In the genomic region with DNA sequence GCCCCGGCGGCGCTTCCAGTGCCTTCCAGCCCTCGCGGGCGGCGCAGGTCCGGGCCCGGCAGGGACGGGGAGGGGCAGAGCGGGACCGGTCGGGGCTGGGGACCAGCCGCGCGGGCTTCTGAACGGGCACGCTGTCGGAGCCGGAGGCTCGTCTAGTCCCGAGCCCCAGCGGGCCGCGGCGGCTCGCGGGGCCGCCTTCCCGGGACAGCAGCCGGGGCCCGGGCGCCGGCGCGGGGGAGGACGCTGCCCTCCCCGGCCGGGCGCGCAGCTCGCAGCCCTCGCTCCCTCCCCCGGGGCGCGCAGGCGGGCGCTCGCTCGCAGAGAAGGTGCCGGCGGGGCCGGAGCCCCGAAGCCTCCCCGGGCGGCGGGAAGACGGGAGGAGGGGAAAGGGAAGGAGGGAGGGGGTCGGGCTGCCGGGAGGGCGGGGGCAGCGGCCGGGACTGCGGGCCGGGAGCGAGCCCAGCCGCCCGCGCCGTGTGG, we compare ENCODE assay signal across 8 cellular contexts. TPM values are rescaled to one million over a fixed set of nuclear protein-coding genes. Genes with fewer than 3 reads are reported as not detected.
DNase-seq lines count a peak whose midpoint lies in the region; ATAC-seq and TF ChIP-seq lines count a peak whose summit lies in the region.

No MANE protein-coding gene starts in this region.

- ATAC-seq in activated T-helper 17 cell treated with anti-CD3 and anti-CD28 coated beads, Interleukin-2, amount 50 U/mL, for 72 hours (replicated peaks), result no peak

- H3K27ac Mint-ChIP-seq in Calu3 (ENCODE audit: unreplicated experiment), result peak overlapping the region; percentile 80
- H3K27ac Mint-ChIP-seq in activated T-helper 17 cell treated with anti-CD3 and anti-CD28 coated beads, Interleukin-2, amount 50 U/mL, for 72 hours, result no peak overlapping the region

- H3K27ac ChIP-seq in HUES48 (ENCODE audit: low read depth, low read length) (peak overlapping the region; percentile 50), cardiac muscle cell (peak overlapping the region; percentile 93), ovary (peak overlapping the region; percentile 89 to 93)

- peaks cover 47% of the 10 kb centered on the region for H3K4me1 Mint-ChIP-seq in Calu3 (ENCODE audit: low read depth, unreplicated experiment)
- H3K4me1 Mint-ChIP-seq in activated T-helper 17 cell treated with anti-CD3 and anti-CD28 coated beads, Interleukin-2, amount 50 U/mL, for 72 hours, result no peaks in the 10 kb centered on the region

- H3K4me3 ChIP-seq in HUES48 (ENCODE audit: low read depth, low read length), result peak overlapping the region; percentile 74
- H3K4me3 ChIP-seq in cardiac muscle cell, result peak overlapping the region; percentile 70
- H3K4me3 ChIP-seq in ovary, result peak overlapping the region; percentile 61

- 0% methylated on average over 12 to 70 of the region's 70 CpGs for WGBS in ovary, 3 donors

- DNase-seq in Calu3, result peak; percentile 59
- peak; percentile 82 to 83 for DNase-seq in cardiac muscle cell (ENCODE audit: low read depth in 1 of 2, low spot score in 1 of 2)
- peak; percentile 64 to 78 (median 74) for DNase-seq in ovary
- DNase-seq in cerebellar cortex (ENCODE audit: low spot score), result no peak
- no peak for DNase-seq in NCI-H82 (lab: John Stamatoyannopoulos, UW)
- DNase-seq in MV-4-11 (lab: John Stamatoyannopoulos, UW), result no peak

- no peak for TF ChIP-seq CTCF in Calu3 (IDR thresholded peaks at IDR 0.05; ENCODE audit: unreplicated experiment)
- TF ChIP-seq CTCF in cardiac muscle cell (IDR thresholded peaks at IDR 0.05; ENCODE audit: low read depth, low read length), result no peak
- TF ChIP-seq CTCF in ovary (IDR thresholded peaks at IDR 0.05), result no peak

- H3K27me3 Mint-ChIP-seq in Calu3 (ENCODE audit: unreplicated experiment), result no peaks in the 10 kb centered on the region
- peaks cover 58% of the 10 kb centered on the region for H3K27me3 Mint-ChIP-seq in activated T-helper 17 cell treated with anti-CD3 and anti-CD28 coated beads, Interleukin-2, amount 50 U/mL, for 72 hours

- TF ChIP-seq POLR2A in ovary (IDR thresholded peaks at IDR 0.05), result no peak

- peak overlapping the region; percentile 87 for H3K4me3 Mint-ChIP-seq in Calu3 (ENCODE audit: low read depth, unreplicated experiment)
- peak overlapping the region; percentile 36 for H3K4me3 Mint-ChIP-seq in activated T-helper 17 cell treated with anti-CD3 and anti-CD28 coated beads, Interleukin-2, amount 50 U/mL, for 72 hours

- intact Hi-C loops in Calu3 (cut with micrococcal nuclease; ENCODE audit: unreplicated experiment), result no loop called here
- intact Hi-C loops in ovary (cut with DNase I), result loop anchor here in 2 of 4 donors (5.0 to 10.0 kb wide), 2 partner anchors 117 to 210 kb away; partner anchors contain the start of gene STK35 (in 1 of the 2)

- H3K9me3 Mint-ChIP-seq in Calu3 (ENCODE audit: low read depth, unreplicated experiment), result no peaks in the 10 kb centered on the region
- no peaks in the 10 kb centered on the region for H3K9me3 Mint-ChIP-seq in activated T-helper 17 cell treated with anti-CD3 and anti-CD28 coated beads, Interleukin-2, amount 50 U/mL, for 72 hours

- peaks cover 31% of the 10 kb centered on the region for H3K36me3 Mint-ChIP-seq in Calu3 (ENCODE audit: insufficient read depth, unreplicated experiment)
- H3K36me3 Mint-ChIP-seq in activated T-helper 17 cell treated with anti-CD3 and anti-CD28 coated beads, Interleukin-2, amount 50 U/mL, for 72 hours (ENCODE audit: low read depth), result no peaks in the 10 kb centered on the region

- no peak for TF ChIP-seq EP300 in ovary (IDR thresholded peaks at IDR 0.05)

- peaks cover 42% of the 10 kb centered on the region for H3K27me3 ChIP-seq in HUES48 (ENCODE audit: control insufficient read depth, insufficient read depth, low read length)
- no peaks in the 10 kb centered on the region for H3K27me3 ChIP-seq in cardiac muscle cell
- H3K27me3 ChIP-seq in ovary, result no peaks in the 10 kb centered on the region

- H3K9ac ChIP-seq in HUES48 (ENCODE audit: low read depth, low read length), result no peak overlapping the region; the same call in 1 of the 2 replicates

- CTCF ChIA-PET in Calu3 (lab: Charles Lee), result no interaction called here

- H3K36me3 ChIP-seq in HUES48 (ENCODE audit: control insufficient read depth, insufficient read depth, low read length) (no peaks in the 10 kb centered on the region), cardiac muscle cell (no peaks in the 10 kb centered on the region), ovary (no peaks in the 10 kb centered on the region)

- no TSS peak for BruUV-seq in Calu3 (replicated peaks; lab: Mats Ljungman, UMichigan)

- H3K4me1 ChIP-seq in HUES48 (ENCODE audit: control insufficient read depth, insufficient read depth, low read length), result peaks cover 20% of the 10 kb centered on the region
- H3K4me1 ChIP-seq in cardiac muscle cell (ENCODE audit: low read depth), result peaks cover 33% of the 10 kb centered on the region
- H3K4me1 ChIP-seq in ovary (ENCODE audit: insufficient read depth), result no peaks in the 10 kb centered on the region

- H3K9me3 ChIP-seq in HUES48 (ENCODE audit: control insufficient read depth, insufficient read depth, low read length) (no peaks in the 10 kb centered on the region), cardiac muscle cell (ENCODE audit: low read depth) (no peaks in the 10 kb centered on the region), ovary (no peaks in the 10 kb centered on the region)

RNA-seq across cellular contexts. Expression of gene SIRPA, which starts 0.7 kb away (rescaled TPM):
- total RNA-seq in Calu3 (2022) (24.0 and 28.3 TPM in 2 replicates), cardiac muscle cell (43.0 and 58.3 TPM in 2 replicates), ovary (10 to 100 TPM; 20.0 to 45.6 (median 28.7) TPM)
- under 1 TPM in 1 of 2 donors, not detected in 1; 0.05 TPM for total RNA-seq in activated T-helper 17 cell treated with anti-CD3 and anti-CD28 coated beads, Interleukin-2, amount 50 U/mL, for 72 hours
- polyA plus RNA-seq in cardiac muscle cell (42.9 and 44.2 TPM in 2 replicates), ovary (10 to 100 TPM; 15.7 to 26.6 TPM)

Comparison
In these comparisons a context has a peak if more than half of its experiments do, and no peak if none do; other contexts are left out.
1. DNase-seq: peak in Calu3 (single experiment), cardiac muscle cell (2 of 2) and ovary (5 of 5); none in cerebellar cortex (single experiment), NCI-H82 (single experiment) and MV-4-11 (single experiment).
2. RNA of gene SIRPA, which starts 0.7 kb away (total RNA-seq): 43.0 to 58.3 TPM in cardiac muscle cell, 20.0 to 45.6 TPM in ovary and 24.0 to 28.3 TPM in Calu3; 0.05 TPM in activated T-helper 17 cell treated with anti-CD3 and anti-CD28 coated beads, Interleukin-2, amount 50 U/mL, for 72 hours; every median in the first group is over 10 times any median in the second.
3. Peak in every context shown above with its lines, with median percentiles within 50 percentile points of each other: H3K27ac ChIP-seq and H3K4me3 ChIP-seq.